Comparison of ENCODE assay signal across 1 cellular context in the genomic region with DNA sequence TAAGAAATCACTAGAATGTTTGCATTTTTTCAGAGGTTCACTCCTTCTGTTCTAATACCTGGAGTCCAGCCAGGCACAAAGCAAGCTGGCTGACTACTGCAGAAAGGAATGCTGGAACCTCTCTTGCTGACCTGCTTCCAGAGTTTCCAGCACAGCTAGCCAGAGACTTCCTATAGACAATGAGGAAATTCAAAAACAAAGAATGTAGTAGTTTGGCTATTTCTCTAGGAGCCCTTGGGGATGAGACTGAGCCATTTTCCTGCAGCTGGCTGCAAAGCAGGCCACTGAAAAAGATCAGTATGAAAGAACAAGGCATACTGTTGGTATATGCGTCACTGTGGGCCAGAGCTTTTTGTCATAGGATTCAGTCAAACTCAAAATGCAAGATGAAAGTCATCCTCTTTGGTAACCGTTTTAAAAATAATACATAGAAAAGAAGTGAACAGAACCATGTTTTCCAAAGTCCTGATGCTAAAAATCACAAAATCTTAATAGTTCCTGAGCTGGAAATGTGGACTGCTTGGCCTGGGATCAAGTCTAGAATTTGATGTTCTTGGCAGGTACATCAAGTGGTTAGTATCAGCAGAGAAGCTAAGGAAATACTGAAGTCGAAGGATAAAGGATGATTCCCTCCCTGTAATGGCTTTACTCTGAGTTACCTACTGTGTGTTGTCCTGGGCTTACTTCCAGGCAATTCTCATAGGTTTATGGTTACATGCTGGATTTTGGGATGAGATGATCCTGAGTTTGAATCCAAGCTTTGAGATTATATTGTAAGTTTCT.
TF ChIP-seq lines count a peak whose summit lies in the region.

No MANE protein-coding gene starts in this region.

TF ChIP-seq in H1, 55 proteins besides CTCF, POLR2A, EP300 and RAD21:
- peak; percentile 81 for TF ChIP-seq JUND (IDR thresholded peaks at IDR 0.05; ENCODE audit: low read length)
- no peak for TF ChIP-seq SP4 (IDR thresholded peaks at IDR 0.05; ENCODE audit: low read length)
- TF ChIP-seq CHD2 (IDR thresholded peaks at IDR 0.05; ENCODE audit: low read length): no peak
- TF ChIP-seq SUZ12 (IDR thresholded peaks at IDR 0.05; ENCODE audit: low read length): no peak
